ENCODE assay signal across 25 cellular contexts in genomic region chr6:100915876-100916275, GRCh38.
"Had no signal": no experiment of that assay in that cellular context is flagged by ENCODE, and none has a peak within 500 bp of the region (broad histone marks: within the 10 kb centered on the region; RNA-seq: fewer than 3 reads in every experiment).

No MANE protein-coding gene starts in this region.

- H3K36me3 ChIP-seq: SJSA1 had no signal

- H3K9me3 ChIP-seq: SJSA1 had no signal

- H3K4me3 ChIP-seq: SJSA1, SK-N-MC had no signal

- FAIRE-seq: HTR-8/SVneo had no signal

- H3K27ac ChIP-seq: HL-60, SJSA1, SK-N-MC had no signal

- DNase-seq: IMR-90; KBM-7; MV-4-11; NCI-H1092; NCI-H1105 treated with DMSO at 0.1 percent for 48 hours; NCI-H1417 treated with DMSO at 0.1 percent for 48 hours; NCI-H146; NCI-H1694 treated with DMSO at 0.1 percent for 48 hours; NCI-H2029; NCI-H2081 treated with DMSO at 0.1 percent for 48 hours; NCI-H2171; NCI-H226; NCI-H446; NCI-H510A; NCI-H524 treated with DMSO at 0.1 percent for 48 hours; NCI-H69; NCI-H774; NK-92 treated with Interleukin-12 subunit alpha and Interleukin-12 subunit beta, amount 100 ng/mL, for 24 hours; Right ventricle myocardium superior; RPMI8226; SIG-M5 had no signal

- H3K4me1 ChIP-seq: SJSA1 had no signal
